1 cellular context compared by ENCODE assay signal in genomic region chr1:117928881-117929339, GRCh38.
TF ChIP-seq lines count a peak whose summit lies in the region.

No MANE protein-coding gene starts in this region.

TF ChIP-seq in HepG2, 621 proteins besides CTCF, POLR2A, EP300 and RAD21 (continued from another document):
- TF ChIP-seq ZNF691 (CRISPR knock-in tag; IDR thresholded peaks at IDR 0.05; ENCODE audit: borderline replicate concordance, low read depth) (peak; percentile 63; the same call in 1 of the 2 replicates), GABPB1 (CRISPR knock-in tag; IDR thresholded peaks at IDR 0.05) (no peak; the same call in 1 of the 2 replicates), ZNF773 (CRISPR knock-in tag; IDR thresholded peaks at IDR 0.05; ENCODE audit: borderline replicate concordance) (peak; percentile 57; the same call in 1 of the 2 replicates), ATAD3A (CRISPR knock-in tag; IDR thresholded peaks at IDR 0.05) (no peak), ZNF563 (CRISPR knock-in tag; IDR thresholded peaks at IDR 0.05) (no peak), ZNF431 (CRISPR knock-in tag; IDR thresholded peaks at IDR 0.05; ENCODE audit: borderline replicate concordance, low read depth) (no peak), ZNF234 (CRISPR knock-in tag; conservative IDR thresholded peaks at IDR 0.05) (no peak)
